8 cellular contexts compared by ENCODE assay signal in the genomic region with DNA sequence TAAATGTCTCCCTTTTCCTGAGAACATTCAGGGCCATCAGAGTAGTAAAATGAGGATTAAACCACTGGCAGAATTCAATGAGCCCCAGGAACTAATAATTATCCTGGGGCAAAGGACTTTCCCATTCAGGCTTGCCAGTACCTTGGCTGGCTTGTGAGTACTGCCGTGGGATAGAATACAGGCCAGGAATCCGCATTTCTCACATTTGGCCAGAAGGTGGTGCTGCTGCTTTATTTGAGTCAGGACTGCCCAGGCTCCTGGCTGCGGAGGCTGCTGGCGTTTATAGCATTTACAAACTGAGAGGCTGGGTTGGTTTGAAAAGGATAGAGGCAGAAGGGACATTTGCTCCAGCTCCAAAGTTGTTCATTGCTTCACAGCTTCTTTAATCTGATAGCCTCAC.
DNase-seq lines count a peak whose midpoint lies in the region; ATAC-seq and TF ChIP-seq lines count a peak whose summit lies in the region.

No MANE protein-coding gene starts in this region.

- no peaks in the 10 kb centered on the region for H3F3A ChIP-seq in SU-DHL-6 (ENCODE audit: insufficient read depth)

- CTCF ChIA-PET in HCT116 (lab: Charles Lee) = interaction anchor here (4.9 kb wide), 1 partner anchor 397 kb away, joined by 20 read pairs; no protein-coding TSS in a partner anchor

- no peak for TF ChIP-seq POLR2A in HCT116 (IDR thresholded peaks at IDR 0.05; ENCODE audit: borderline replicate concordance, extremely low read depth, insufficient read depth, insufficient read length)

- BruUV-seq in HCT116 (replicated peaks; lab: Mats Ljungman, UMichigan) = no TSS peak

- no peaks in the 10 kb centered on the region for H3K36me3 ChIP-seq in HCT116 (ENCODE audit: control insufficient read depth in 1 of 2, insufficient read depth in 2 of 2, low read length in 2 of 2)
- H3K36me3 ChIP-seq in SU-DHL-6 (ENCODE audit: low read length) = no peaks in the 10 kb centered on the region
- H3K36me3 ChIP-seq in adipocyte (ENCODE audit: control insufficient read depth, insufficient read depth, low read length, severe bottlenecking) = no peaks in the 10 kb centered on the region
- no peaks in the 10 kb centered on the region for H3K36me3 ChIP-seq in heart right ventricle

- ATAC-seq in HCT116 (peak; percentile 94), heart right ventricle (peak; percentile 79 to 92 (median 88)), GM18520 (IDR thresholded peaks at IDR 0.05; ENCODE audit: unreplicated experiment) (no peak)

- TF ChIP-seq CTCF in GM12864 (IDR thresholded peaks at IDR 0.05; ENCODE audit: low read depth, low read length, missing control alignments) = peak; percentile 61
- peak; percentile 41 to 65 (median 61); a peak in 5 of 6 replicates for TF ChIP-seq CTCF in HCT116 (IDR thresholded peaks at IDR 0.05 in 2 of 3, conservative IDR thresholded peaks at IDR 0.05 in 1 of 3; ENCODE audit: borderline replicate concordance in 1 of 3, insufficient read depth in 1 of 3, low read depth in 2 of 3, low read length in 2 of 3)
- peak; percentile 38 for TF ChIP-seq CTCF in SU-DHL-6 (IDR thresholded peaks at IDR 0.05; ENCODE audit: insufficient read depth, low read length, poor library complexity, severe bottlenecking)
- peak in 8 of 9 donors; percentile 41 to 78 (median 68) for TF ChIP-seq CTCF in heart right ventricle (IDR thresholded peaks at IDR 0.05)

- no peak overlapping the region for H2AFZ ChIP-seq in HCT116 (ENCODE audit: low read depth, low read length, poor library complexity, severe bottlenecking)
- H2AFZ ChIP-seq in SU-DHL-6 (ENCODE audit: low read depth, low read length, severe bottlenecking) = no peak overlapping the region

- TF ChIP-seq RAD21 in HCT116 (IDR thresholded peaks at IDR 0.05; ENCODE audit: low read depth) = peak; percentile 73

- H3K27me3 ChIP-seq in HCT116 (ENCODE audit: insufficient read depth, low read length) = peaks cover 27% of the 10 kb centered on the region
- no peaks in the 10 kb centered on the region for H3K27me3 ChIP-seq in SU-DHL-6 (ENCODE audit: low read length)
- H3K27me3 ChIP-seq in adipocyte (replicated peaks; ENCODE audit: control insufficient read depth, insufficient read depth, low read length) = peaks cover 29% of the 10 kb centered on the region
- peaks cover 0 to 52% (median 0%) of the 10 kb centered on the region in 7 donors for H3K27me3 ChIP-seq in heart right ventricle

- H3K9ac ChIP-seq in HCT116 (ENCODE audit: low read length) (no peak overlapping the region), SU-DHL-6 (ENCODE audit: low read length) (no peak overlapping the region), adipocyte (ENCODE audit: low read length) (no peak overlapping the region)

- no peaks in the 10 kb centered on the region for H3K9me2 ChIP-seq in HCT116 (ENCODE audit: insufficient read depth)
- no peaks in the 10 kb centered on the region for H3K9me2 ChIP-seq in SU-DHL-6 (replicated peaks; ENCODE audit: insufficient read depth, low read length)

- WGBS in heart right ventricle, 2 donors = 0% methylated on average over 4 of the region's 4 CpGs

- DNase-seq in GM12864 (ENCODE audit: low read depth) = no peak
- peak; percentile 29 for DNase-seq in HCT116 (ENCODE audit: low read depth, low spot score)
- DNase-seq in NAMALWA (ENCODE audit: low spot score) = peak; percentile 72
- DNase-seq in adipocyte (ENCODE audit: low read depth) = peak; percentile 86
- peak; percentile 28 to 58 for DNase-seq in heart right ventricle
- peak; percentile 79 for DNase-seq in retina

- no peaks in the 10 kb centered on the region for H3K4me1 ChIP-seq in HCT116 (ENCODE audit: control insufficient read depth in 1 of 2, insufficient read depth in 2 of 2, low read length in 2 of 2)
- peaks cover 8% of the 10 kb centered on the region for H3K4me1 ChIP-seq in adipocyte (ENCODE audit: control insufficient read depth, insufficient read depth, low read length)
- no peaks in the 10 kb centered on the region for H3K4me1 ChIP-seq in heart right ventricle

- H4K20me1 ChIP-seq in HCT116 (ENCODE audit: insufficient read depth) (no peaks in the 10 kb centered on the region), SU-DHL-6 (ENCODE audit: low read depth, low read length) (no peaks in the 10 kb centered on the region)

- H3K79me2 ChIP-seq in HCT116 (ENCODE audit: insufficient read depth, low read length) (no peaks in the 10 kb centered on the region), SU-DHL-6 (ENCODE audit: insufficient read depth, low read length) (no peaks in the 10 kb centered on the region)

- H3K4me3 ChIP-seq in GM12864 (ENCODE audit: low read depth, low read length) = no peak overlapping the region
- no peak overlapping the region for H3K4me3 ChIP-seq in HCT116 (replicated peaks in 1 of 2; ENCODE audit: low read depth in 1 of 2, low read length in 2 of 2)
- no peak overlapping the region for H3K4me3 ChIP-seq in SU-DHL-6 (ENCODE audit: insufficient read depth, low read length, poor library complexity, severe bottlenecking)
- no peak overlapping the region for H3K4me3 ChIP-seq in adipocyte (ENCODE audit: low read length)
- no peak overlapping the region for H3K4me3 ChIP-seq in heart right ventricle

- RAD21 ChIA-PET in HCT116 (lab: Charles Lee; ENCODE audit: low non-redundant PET in 1 of 2, low total read pairs in 2 of 2, uncharacterized antibody in 2 of 2, unreplicated experiment in 2 of 2) = no interaction called here

- no peak overlapping the region for H3K4me2 ChIP-seq in HCT116 (ENCODE audit: low read length)
- no peak overlapping the region for H3K4me2 ChIP-seq in SU-DHL-6 (ENCODE audit: low read depth, low read length, poor library complexity, severe bottlenecking)

- POLR2A ChIA-PET in HCT116 (lab: Charles Lee) = no interaction called here

- intact Hi-C loops in HCT116 (cut with micrococcal nuclease) = loop anchor here (2.0 to 10.0 kb wide), 3 partner anchors 215 to 795 kb away; no protein-coding TSS in a partner anchor
- intact Hi-C loops in heart right ventricle (cut with DNase I) = loop anchor here in 8 of 10 donors (1.0 to 10.0 kb wide), 7 partner anchors 217 to 805 kb away; no protein-coding TSS in a partner anchor

- H3K27ac ChIP-seq in HCT116 (ENCODE audit: low read depth, low read length) (no peak overlapping the region), SU-DHL-6 (ENCODE audit: low read depth, low read length) (no peak overlapping the region), heart right ventricle (no peak overlapping the region)

- H3K9me3 ChIP-seq in HCT116 (ENCODE audit: control insufficient read depth in 1 of 2, insufficient read depth in 1 of 2, low read depth in 1 of 2, low read length in 2 of 2) (no peaks in the 10 kb centered on the region), SU-DHL-6 (ENCODE audit: insufficient read depth, low read length) (no peaks in the 10 kb centered on the region), adipocyte (ENCODE audit: control insufficient read depth, low read length) (no peaks in the 10 kb centered on the region), heart right ventricle (no peaks in the 10 kb centered on the region)

TF ChIP-seq in HCT116, 20 proteins besides CTCF, POLR2A, EP300 and RAD21:
- TF ChIP-seq, protein P1, sequence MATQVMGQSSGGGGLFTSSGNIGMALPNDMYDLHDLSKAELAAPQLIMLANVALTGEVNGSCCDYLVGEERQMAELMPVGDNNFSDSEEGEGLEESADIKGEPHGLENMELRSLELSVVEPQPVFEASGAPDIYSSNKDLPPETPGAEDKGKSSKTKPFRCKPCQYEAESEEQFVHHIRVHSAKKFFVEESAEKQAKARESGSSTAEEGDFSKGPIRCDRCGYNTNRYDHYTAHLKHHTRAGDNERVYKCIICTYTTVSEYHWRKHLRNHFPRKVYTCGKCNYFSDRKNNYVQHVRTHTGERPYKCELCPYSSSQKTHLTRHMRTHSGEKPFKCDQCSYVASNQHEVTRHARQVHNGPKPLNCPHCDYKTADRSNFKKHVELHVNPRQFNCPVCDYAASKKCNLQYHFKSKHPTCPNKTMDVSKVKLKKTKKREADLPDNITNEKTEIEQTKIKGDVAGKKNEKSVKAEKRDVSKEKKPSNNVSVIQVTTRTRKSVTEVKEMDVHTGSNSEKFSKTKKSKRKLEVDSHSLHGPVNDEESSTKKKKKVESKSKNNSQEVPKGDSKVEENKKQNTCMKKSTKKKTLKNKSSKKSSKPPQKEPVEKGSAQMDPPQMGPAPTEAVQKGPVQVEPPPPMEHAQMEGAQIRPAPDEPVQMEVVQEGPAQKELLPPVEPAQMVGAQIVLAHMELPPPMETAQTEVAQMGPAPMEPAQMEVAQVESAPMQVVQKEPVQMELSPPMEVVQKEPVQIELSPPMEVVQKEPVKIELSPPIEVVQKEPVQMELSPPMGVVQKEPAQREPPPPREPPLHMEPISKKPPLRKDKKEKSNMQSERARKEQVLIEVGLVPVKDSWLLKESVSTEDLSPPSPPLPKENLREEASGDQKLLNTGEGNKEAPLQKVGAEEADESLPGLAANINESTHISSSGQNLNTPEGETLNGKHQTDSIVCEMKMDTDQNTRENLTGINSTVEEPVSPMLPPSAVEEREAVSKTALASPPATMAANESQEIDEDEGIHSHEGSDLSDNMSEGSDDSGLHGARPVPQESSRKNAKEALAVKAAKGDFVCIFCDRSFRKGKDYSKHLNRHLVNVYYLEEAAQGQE (IDR thresholded peaks at IDR 0.05; ENCODE audit: low read depth) = no peak
- TF ChIP-seq SRF (IDR thresholded peaks at IDR 0.05; ENCODE audit: low read depth) (no peak), YY1 (IDR thresholded peaks at IDR 0.05; ENCODE audit: extremely low read depth, insufficient replicate concordance, low read depth, low read length) (no peak), EGR1 (IDR thresholded peaks at IDR 0.05; ENCODE audit: low read depth) (no peak), FOSL1 (IDR thresholded peaks at IDR 0.05; ENCODE audit: low read depth) (no peak), CBX3 (IDR thresholded peaks at IDR 0.05; ENCODE audit: low read depth) (no peak)
- TF ChIP-seq, protein P2, sequence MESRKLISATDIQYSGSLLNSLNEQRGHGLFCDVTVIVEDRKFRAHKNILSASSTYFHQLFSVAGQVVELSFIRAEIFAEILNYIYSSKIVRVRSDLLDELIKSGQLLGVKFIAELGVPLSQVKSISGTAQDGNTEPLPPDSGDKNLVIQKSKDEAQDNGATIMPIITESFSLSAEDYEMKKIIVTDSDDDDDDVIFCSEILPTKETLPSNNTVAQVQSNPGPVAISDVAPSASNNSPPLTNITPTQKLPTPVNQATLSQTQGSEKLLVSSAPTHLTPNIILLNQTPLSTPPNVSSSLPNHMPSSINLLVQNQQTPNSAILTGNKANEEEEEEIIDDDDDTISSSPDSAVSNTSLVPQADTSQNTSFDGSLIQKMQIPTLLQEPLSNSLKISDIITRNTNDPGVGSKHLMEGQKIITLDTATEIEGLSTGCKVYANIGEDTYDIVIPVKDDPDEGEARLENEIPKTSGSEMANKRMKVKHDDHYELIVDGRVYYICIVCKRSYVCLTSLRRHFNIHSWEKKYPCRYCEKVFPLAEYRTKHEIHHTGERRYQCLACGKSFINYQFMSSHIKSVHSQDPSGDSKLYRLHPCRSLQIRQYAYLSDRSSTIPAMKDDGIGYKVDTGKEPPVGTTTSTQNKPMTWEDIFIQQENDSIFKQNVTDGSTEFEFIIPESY (IDR thresholded peaks at IDR 0.05; ENCODE audit: extremely low read depth, insufficient replicate concordance, low read length) = no peak
